Comparison of ENCODE assay signal across 18 cellular contexts in genomic region chr12:132471858-132472255, GRCh38. TPM values are rescaled to one million over a fixed set of nuclear protein-coding genes. Genes with fewer than 3 reads are reported as not detected.
A peak's percentile ranks its signal among the peaks of the same experiment; 100 is the strongest.
DNase-seq lines count a peak whose midpoint lies in the region; ATAC-seq and TF ChIP-seq lines count a peak whose summit lies in the region.
"Had no signal": no experiment of that assay in that cellular context is flagged by ENCODE, and none has a peak within 500 bp of the region (broad histone marks: within the 10 kb centered on the region; RNA-seq: fewer than 3 reads in every experiment).

No MANE protein-coding gene starts in this region.

- H3K27ac Mint-ChIP-seq in T-helper 1 cell treated with Interleukin-12 subunit alpha and Interleukin-12 subunit beta and Interleukin-4 antibody, amounts not matched to agents 30 μg/mL and 1 μg/mL, for 36 hours = peak overlapping the region; percentile 27
- peak overlapping the region in 5 of 7 donors; percentile 68 to 87 (median 80) for H3K27ac Mint-ChIP-seq in CD4-positive, alpha-beta memory T cell
- H3K27ac Mint-ChIP-seq in activated CD4-positive, alpha-beta memory T cell treated with anti-CD3 and anti-CD28 coated beads for 36 hours = peak overlapping the region; percentile 54

- ATAC-seq in right lobe of liver = no peak
- ATAC-seq in HG02571 (IDR thresholded peaks at IDR 0.05; ENCODE audit: unreplicated experiment) = no peak

- H3K4me1 ChIP-seq in CD4-positive, alpha-beta memory T cell (ENCODE audit: insufficient read depth, low read length) = peaks cover 37% of the 10 kb centered on the region
- no peaks in the 10 kb centered on the region for H3K4me1 ChIP-seq in right lobe of liver
- H3K4me1 ChIP-seq: tibial artery had no signal

- TF ChIP-seq POLR2A in right lobe of liver (IDR thresholded peaks at IDR 0.05) = no peak

- H3K36me3 Mint-ChIP-seq in T-helper 1 cell treated with Interleukin-12 subunit alpha and Interleukin-12 subunit beta and Interleukin-4 antibody, amounts not matched to agents 30 μg/mL and 1 μg/mL, for 36 hours (ENCODE audit: low read depth) = no peaks in the 10 kb centered on the region
- H3K36me3 Mint-ChIP-seq in CD4-positive, alpha-beta memory T cell = peaks cover 0 to 4% of the 10 kb centered on the region in 2 donors
- H3K36me3 Mint-ChIP-seq in activated CD4-positive, alpha-beta memory T cell treated with anti-CD3 and anti-CD28 coated beads for 36 hours = no peaks in the 10 kb centered on the region

- no peak overlapping the region for H3K27ac ChIP-seq in CD4-positive, alpha-beta memory T cell (ENCODE audit: low read depth, low read length)
- H3K27ac ChIP-seq in right lobe of liver = no peak overlapping the region
- H3K27ac ChIP-seq: 22Rv1, C4-2B, coronary artery, hepatocyte, KMS-11, tibial artery had no signal

- H3K36me3 ChIP-seq in CD4-positive, alpha-beta memory T cell (ENCODE audit: insufficient read depth, low read length) = no peaks in the 10 kb centered on the region
- no peaks in the 10 kb centered on the region for H3K36me3 ChIP-seq in right lobe of liver
- H3K36me3 ChIP-seq: tibial artery had no signal

- H3K27me3 Mint-ChIP-seq in T-helper 1 cell treated with Interleukin-12 subunit alpha and Interleukin-12 subunit beta and Interleukin-4 antibody, amounts not matched to agents 30 μg/mL and 1 μg/mL, for 36 hours (ENCODE audit: low read depth) = peaks cover 20% of the 10 kb centered on the region
- H3K27me3 Mint-ChIP-seq in CD4-positive, alpha-beta memory T cell = peaks cover 2 to 5% of the 10 kb centered on the region in 2 donors
- peaks cover 6% of the 10 kb centered on the region for H3K27me3 Mint-ChIP-seq in activated CD4-positive, alpha-beta memory T cell treated with anti-CD3 and anti-CD28 coated beads for 36 hours

- DNase-seq in T-helper 1 cell = no peak
- no peak for DNase-seq in CD4-positive, alpha-beta memory T cell
- DNase-seq in activated CD4-positive, alpha-beta memory T cell treated with anti-CD3 and anti-CD28 coated beads for 36 hours = no peak
- peak in 2 of 3 donors; percentile 11 to 53 for DNase-seq in right lobe of liver
- DNase-seq in activated effector memory CD4-positive, alpha-beta T cell treated with anti-CD3 and anti-CD28 coated beads, Interleukin-2, amount 50 U/mL, for 16 hours = no peak
- DNase-seq in ureter (ENCODE audit: low spot score) = no peak
- DNase-seq: activated gamma-delta T cell; mesenchymal stem cell; NCI-H748 treated with DMSO at 0.1 percent for 48 hours; stimulated activated CD4-positive, alpha-beta T cell treated with anti-CD3 and anti-CD28 coated beads, Interleukin-12 subunit alpha, Interleukin-12 subunit beta, amount 100 ng/mL, for 4 hours; tibial artery had no signal

- 81% methylated on average over 8 of the region's 16 CpGs for WGBS in right lobe of liver (ENCODE audit: insufficient coverage, low coverage, low lambda C conversion rate, missing lambda C conversion rate)

- H3K9me3 Mint-ChIP-seq in T-helper 1 cell treated with Interleukin-12 subunit alpha and Interleukin-12 subunit beta and Interleukin-4 antibody, amounts not matched to agents 30 μg/mL and 1 μg/mL, for 36 hours = peaks cover 3% of the 10 kb centered on the region
- peaks cover 0 to 8% (median under 1%) of the 10 kb centered on the region in 8 donors for H3K9me3 Mint-ChIP-seq in CD4-positive, alpha-beta memory T cell
- no peaks in the 10 kb centered on the region for H3K9me3 Mint-ChIP-seq in activated CD4-positive, alpha-beta memory T cell treated with anti-CD3 and anti-CD28 coated beads for 36 hours

- no peak for TF ChIP-seq CTCF in right lobe of liver (IDR thresholded peaks at IDR 0.05)

- peaks cover 26% of the 10 kb centered on the region for H3K4me1 Mint-ChIP-seq in T-helper 1 cell treated with Interleukin-12 subunit alpha and Interleukin-12 subunit beta and Interleukin-4 antibody, amounts not matched to agents 30 μg/mL and 1 μg/mL, for 36 hours (ENCODE audit: low read depth)
- peaks cover 22 to 53% (median 38%) of the 10 kb centered on the region in 4 donors for H3K4me1 Mint-ChIP-seq in CD4-positive, alpha-beta memory T cell
- H3K4me1 Mint-ChIP-seq in activated CD4-positive, alpha-beta memory T cell treated with anti-CD3 and anti-CD28 coated beads for 36 hours (ENCODE audit: low read depth) = peaks cover 29% of the 10 kb centered on the region

- no peak overlapping the region for H3K4me3 Mint-ChIP-seq in T-helper 1 cell treated with Interleukin-12 subunit alpha and Interleukin-12 subunit beta and Interleukin-4 antibody, amounts not matched to agents 30 μg/mL and 1 μg/mL, for 36 hours
- peak overlapping the region in 4 of 8 donors; percentile 49 to 85 (median 76) for H3K4me3 Mint-ChIP-seq in CD4-positive, alpha-beta memory T cell
- no peak overlapping the region for H3K4me3 Mint-ChIP-seq in activated CD4-positive, alpha-beta memory T cell treated with anti-CD3 and anti-CD28 coated beads for 36 hours

- H3K27me3 ChIP-seq in CD4-positive, alpha-beta memory T cell (ENCODE audit: insufficient read depth, low read length) = no peaks in the 10 kb centered on the region
- H3K27me3 ChIP-seq in right lobe of liver = no peaks in the 10 kb centered on the region
- H3K27me3 ChIP-seq: hepatocyte had no signal

- POLR2A ChIA-PET in CD4-positive, alpha-beta memory T cell (lab: Charles Lee; ENCODE audit: partially characterized antibody) = no interaction called here
- POLR2A ChIA-PET in activated CD4-positive, alpha-beta memory T cell treated with anti-CD3 and anti-CD28 coated beads for 36 hours (lab: Charles Lee) = no interaction called here

- no peaks in the 10 kb centered on the region for H3K9me3 ChIP-seq in CD4-positive, alpha-beta memory T cell (ENCODE audit: control insufficient read depth in 1 of 2, low read length in 2 of 2)
- H3K9me3 ChIP-seq in right lobe of liver = no peaks in the 10 kb centered on the region
- H3K9me3 ChIP-seq: tibial artery had no signal

- CTCF ChIA-PET in CD4-positive, alpha-beta memory T cell (lab: Charles Lee; ENCODE audit: partially characterized antibody) = no interaction called here
- CTCF ChIA-PET in activated CD4-positive, alpha-beta memory T cell treated with anti-CD3 and anti-CD28 coated beads for 36 hours (lab: Charles Lee) = interaction anchor here (0.9 kb wide), 1 partner anchor 89 kb away, joined by 3 read pairs; no protein-coding TSS in a partner anchor

- intact Hi-C loops in CD4-positive, alpha-beta memory T cell (cut with micrococcal nuclease) = no loop called here
- intact Hi-C loops in activated CD4-positive, alpha-beta memory T cell treated with anti-CD3 and anti-CD28 coated beads for 36 hours (cut with micrococcal nuclease) = no loop called here
- intact Hi-C loops in right lobe of liver (cut with DNase I) = no loop called here

- H3K4me3 ChIP-seq in CD4-positive, alpha-beta memory T cell (ENCODE audit: low read length in 2 of 2) = no peak overlapping the region
- H3K4me3 ChIP-seq in right lobe of liver = no peak overlapping the region
- H3K4me3 ChIP-seq: coronary artery, hepatocyte, tibial artery had no signal

RNA-seq across cellular contexts. Expression of gene FBRSL1, which starts 18.1 kb away (rescaled TPM):
- total RNA-seq in CD4-positive, alpha-beta memory T cell = 100 to 1,000 TPM in 1 of 2 experiments, 10 to 100 TPM in 1; 97.3 to 101 TPM
- polyA plus RNA-seq in CD4-positive, alpha-beta memory T cell = 1 to 10 TPM in 1 of 2 donors, not detected in 1; 3.1 TPM
- 10 to 100 TPM; 38.8 to 41.7 TPM for total RNA-seq in activated CD4-positive, alpha-beta memory T cell treated with anti-CD3 and anti-CD28 coated beads for 36 hours
- total RNA-seq in right lobe of liver (10 to 100 TPM; 16.2 to 27.6 (median 23.3) TPM), ureter (68.7 TPM)

Comparison
In these comparisons a context has a peak if more than half of its experiments do, and no peak if none do; other contexts are left out.
1. H3K27ac Mint-ChIP-seq: peak in every context shown above with its lines; median percentile 80 in CD4-positive, alpha-beta memory T cell; 54 in activated CD4-positive, alpha-beta memory T cell treated with anti-CD3 and anti-CD28 coated beads for 36 hours; 27 in T-helper 1 cell treated with Interleukin-12 subunit alpha and Interleukin-12 subunit beta and Interleukin-4 antibody, amounts not matched to agents 30 μg/mL and 1 μg/mL, for 36 hours.
2. DNase-seq: peak in right lobe of liver (2 of 3); none in T-helper 1 cell (0 of 5), CD4-positive, alpha-beta memory T cell (0 of 5), activated CD4-positive, alpha-beta memory T cell treated with anti-CD3 and anti-CD28 coated beads for 36 hours (single experiment), activated effector memory CD4-positive, alpha-beta T cell treated with anti-CD3 and anti-CD28 coated beads, Interleukin-2, amount 50 U/mL, for 16 hours (single experiment) and ureter (single experiment).